In genomic region chr19:4388171-4389063, GRCh38 we compare ENCODE assay signal across 11 cellular contexts. TPM values are rescaled to one million over a fixed set of nuclear protein-coding genes. Genes with fewer than 3 reads are reported as not detected.
A peak's percentile ranks its signal among the peaks of the same experiment; 100 is the strongest.
DNase-seq lines count a peak whose midpoint lies in the region; ATAC-seq and TF ChIP-seq lines count a peak whose summit lies in the region.
"Had no signal": no experiment of that assay in that cellular context is flagged by ENCODE, and none has a peak within 500 bp of the region (broad histone marks: within the 10 kb centered on the region; RNA-seq: fewer than 3 reads in every experiment).

No MANE protein-coding gene starts in this region.

- TF ChIP-seq CTCF in neutrophil (IDR thresholded peaks at IDR 0.05), result no peak

- H3K36me3 ChIP-seq in neutrophil, result peaks cover 43% of the 10 kb centered on the region
- H3K36me3 ChIP-seq in urinary bladder (ENCODE audit: insufficient read depth), result no peaks in the 10 kb centered on the region

- no peak for ATAC-seq in activated naive CD4-positive, alpha-beta T cell treated with anti-CD3 and anti-CD28 coated beads, Interleukin-2, amount 50 U/mL, for 72 hours
- ATAC-seq in Right ventricle myocardium superior (ENCODE audit: poor library complexity) (peak; percentile 74), GM19328 (IDR thresholded peaks at IDR 0.05; ENCODE audit: unreplicated experiment) (no peak)

- H3K9me3 Mint-ChIP-seq in activated naive CD4-positive, alpha-beta T cell treated with anti-CD3 and anti-CD28 coated beads, Interleukin-2, amount 50 U/mL, for 72 hours, result no peaks in the 10 kb centered on the region
- H3K9me3 Mint-ChIP-seq: activated CD4-positive, alpha-beta memory T cell treated with anti-CD3 and anti-CD28 coated beads for 36 hours had no signal

- H3K4me1 ChIP-seq in neutrophil (ENCODE audit: control insufficient read depth in 1 of 2, insufficient read depth in 1 of 2, low read depth in 1 of 2, low read length in 1 of 2) (peaks cover 44 to 49% of the 10 kb centered on the region in 2 experiments), urinary bladder (ENCODE audit: insufficient read depth) (peaks cover 8% of the 10 kb centered on the region)

- no peaks in the 10 kb centered on the region for H3K9me3 ChIP-seq in neutrophil

- H3K27ac ChIP-seq in neutrophil (peak overlapping the region; percentile 83), urinary bladder (ENCODE audit: low read depth) (peak overlapping the region; percentile 72)

- WGBS in urinary bladder, result 76% methylated on average over 20 of the region's 20 CpGs

- H3K4me3 ChIP-seq in neutrophil (ENCODE audit: low read depth in 1 of 2, low read length in 1 of 2) (no peak overlapping the region), urinary bladder (ENCODE audit: low read depth, low read length) (no peak overlapping the region)

- DNase-seq in activated naive CD4-positive, alpha-beta T cell treated with anti-CD3 and anti-CD28 coated beads, Interleukin-2, amount 50 U/mL, for 72 hours (ENCODE audit: low spot score in 2 of 2), result no peak
- DNase-seq in activated naive CD4-positive, alpha-beta T cell treated with Interleukin-2 at 50 U/mL for 16 hours, result no peak
- DNase-seq in Right ventricle myocardium superior, result peak; percentile 58
- no peak for DNase-seq in NCI-H2196 treated with DMSO at 0.1 percent for 48 hours (lab: John Stamatoyannopoulos, UW; ENCODE audit: unreplicated experiment)
- no peak for DNase-seq in RPMI8226
- DNase-seq: activated CD4-positive, alpha-beta memory T cell treated with anti-CD3 and anti-CD28 coated beads for 36 hours; GDM1; NCI-H2081 had no signal

- H3K27me3 ChIP-seq in neutrophil, result no peaks in the 10 kb centered on the region

- H3K27ac Mint-ChIP-seq in activated naive CD4-positive, alpha-beta T cell treated with anti-CD3 and anti-CD28 coated beads, Interleukin-2, amount 50 U/mL, for 72 hours, result peak overlapping the region; percentile 72 to 77
- H3K27ac Mint-ChIP-seq: activated CD4-positive, alpha-beta memory T cell treated with anti-CD3 and anti-CD28 coated beads for 36 hours had no signal

- intact Hi-C loops in Right ventricle myocardium superior (cut with DNase I), result no loop called here

- no peaks in the 10 kb centered on the region for H3K36me3 Mint-ChIP-seq in activated naive CD4-positive, alpha-beta T cell treated with anti-CD3 and anti-CD28 coated beads, Interleukin-2, amount 50 U/mL, for 72 hours
- H3K36me3 Mint-ChIP-seq: activated CD4-positive, alpha-beta memory T cell treated with anti-CD3 and anti-CD28 coated beads for 36 hours had no signal

RNA-seq across cellular contexts. Expression of gene SH3GL1, which starts 11.9 kb away (rescaled TPM):
- total RNA-seq in activated naive CD4-positive, alpha-beta T cell treated with anti-CD3 and anti-CD28 coated beads, Interleukin-2, amount 50 U/mL, for 72 hours, result 10 to 100 TPM; 40.9 to 53.4 TPM
- total RNA-seq in Right ventricle myocardium superior (18.6 TPM), urinary bladder (18.6 TPM)
- 88.3 TPM for polyA plus RNA-seq in urinary bladder

RNA-seq across cellular contexts. Expression of gene CHAF1A, which starts 14.0 kb away (rescaled TPM):
- 10 to 100 TPM; 67.1 to 93.6 TPM for total RNA-seq in activated naive CD4-positive, alpha-beta T cell treated with anti-CD3 and anti-CD28 coated beads, Interleukin-2, amount 50 U/mL, for 72 hours
- total RNA-seq in Right ventricle myocardium superior (5.4 TPM), urinary bladder (9.0 TPM)
- polyA plus RNA-seq in urinary bladder, result 7.0 TPM

RNA-seq across cellular contexts. Expression of gene MPND, which starts 45.1 kb away (rescaled TPM):
- 10 to 100 TPM; 18.4 to 22.0 TPM for total RNA-seq in activated naive CD4-positive, alpha-beta T cell treated with anti-CD3 and anti-CD28 coated beads, Interleukin-2, amount 50 U/mL, for 72 hours
- total RNA-seq in Right ventricle myocardium superior (16.6 TPM), urinary bladder (7.2 TPM)
- polyA plus RNA-seq in urinary bladder, result 24.5 TPM

RNA-seq across cellular contexts. Expression of gene STAP2, which starts 49.8 kb away (rescaled TPM):
- total RNA-seq in activated naive CD4-positive, alpha-beta T cell treated with anti-CD3 and anti-CD28 coated beads, Interleukin-2, amount 50 U/mL, for 72 hours, result 10 to 100 TPM; 17.4 to 22.3 TPM
- 1.6 TPM for total RNA-seq in Right ventricle myocardium superior
- 14.4 TPM for total RNA-seq in urinary bladder
- 12.4 TPM for polyA plus RNA-seq in urinary bladder
